Comparison of ENCODE assay signal across 10 cellular contexts in the genomic region with DNA sequence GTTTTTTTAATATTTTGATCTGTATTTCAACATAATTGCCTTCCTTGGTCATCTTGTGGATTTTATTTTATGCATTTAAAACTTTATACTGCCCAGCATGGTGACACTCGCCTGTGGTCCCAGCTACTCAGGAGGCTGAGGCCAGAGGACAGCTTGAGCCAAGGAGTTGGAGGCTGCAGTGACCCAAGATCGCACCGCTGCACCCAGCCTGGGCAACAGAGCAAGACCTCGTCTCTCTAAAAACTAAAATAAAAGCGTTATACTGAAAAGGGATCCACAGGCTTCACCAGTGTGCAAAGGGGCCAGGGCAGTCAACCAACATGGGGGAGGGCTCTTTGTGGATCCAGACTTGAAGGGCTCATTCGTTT. TPM values are rescaled to one million over a fixed set of nuclear protein-coding genes. Genes with fewer than 3 reads are reported as not detected.
A peak's percentile ranks its signal among the peaks of the same experiment; 100 is the strongest.
DNase-seq lines count a peak whose midpoint lies in the region; TF ChIP-seq lines count a peak whose summit lies in the region.
"Had no signal": no experiment of that assay in that cellular context is flagged by ENCODE, and none has a peak within 500 bp of the region (broad histone marks: within the 10 kb centered on the region; RNA-seq: fewer than 3 reads in every experiment).

No MANE protein-coding gene starts in this region.

- peaks cover 37% of the 10 kb centered on the region for H3K4me1 Mint-ChIP-seq in nephron progenitor cell

- H3K27ac ChIP-seq in esophagus (ENCODE audit: low read depth in 2 of 2, low read length in 1 of 2), result peak overlapping the region; percentile 91 to 94

- POLR2A ChIA-PET in AG04449 (lab: Yijun Ruan, JAX), result no interaction called here

- H3K4me3 ChIP-seq in AG04449 (ENCODE audit: low read depth, low read length) (peak overlapping the region; percentile 72), MG63 (peak overlapping the region; percentile 64), esophagus (ENCODE audit: low read depth in 1 of 2, low read length in 2 of 2) (peak overlapping the region; percentile 56 to 65)
- H3K4me3 ChIP-seq: K562 had no signal

- TF ChIP-seq CTCF in AG04449 (IDR thresholded peaks at IDR 0.05; ENCODE audit: insufficient read depth, low read length, missing control alignments) (no peak), nephron progenitor cell (IDR thresholded peaks at IDR 0.05) (no peak)

- H3K9me3 ChIP-seq in MG63 (no peaks in the 10 kb centered on the region), esophagus (ENCODE audit: control insufficient read depth in 2 of 2, insufficient read depth in 1 of 2, low read depth in 1 of 2, low read length in 1 of 2) (no peaks in the 10 kb centered on the region)

- H3K27me3 ChIP-seq in MG63 (no peaks in the 10 kb centered on the region), esophagus (ENCODE audit: control insufficient read depth in 1 of 2, insufficient read depth in 2 of 2, low read length in 2 of 2) (peaks cover 0 to 3% of the 10 kb centered on the region in 2 donors)

- peaks cover 22% of the 10 kb centered on the region for H3K27me3 Mint-ChIP-seq in nephron progenitor cell (ENCODE audit: low read depth, poor library complexity)

- 52 to 60% methylated on average over 6 of the region's 6 CpGs for WGBS in esophagus, 2 donors

- H3K36me3 ChIP-seq in MG63 (no peaks in the 10 kb centered on the region), esophagus (ENCODE audit: control insufficient read depth in 2 of 2, insufficient read depth in 2 of 2, low read length in 1 of 2) (no peaks in the 10 kb centered on the region)

- H3K4me3 Mint-ChIP-seq in nephron progenitor cell, result peak overlapping the region; percentile 83

- no peak for DNase-seq in AG04449 (ENCODE audit: low read depth, low spot score)
- DNase-seq in MG63, result no peak
- no peak for DNase-seq in nephron progenitor cell
- DNase-seq in T-helper 9 cell, result no peak
- no peak for DNase-seq in GM19240 (ENCODE audit: insufficient read length, low spot score)
- no peak for DNase-seq in stimulated activated CD8-positive, alpha-beta memory T cell treated with anti-CD3 and anti-CD28 coated beads, Interleukin-4, amount 100 ng/mL, for 48 hours
- no peak for DNase-seq in NCI-H1436 treated with DMSO at 0.1 percent for 48 hours (lab: John Stamatoyannopoulos, UW)
- DNase-seq: stimulated activated CD4-positive, alpha-beta T cell treated with anti-CD3 and anti-CD28 coated beads, Interleukin-12 subunit alpha, Interleukin-12 subunit beta, amount 100 ng/mL, for 4 hours had no signal

- H3K4me1 ChIP-seq in esophagus (ENCODE audit: control insufficient read depth in 2 of 2, insufficient read depth in 2 of 2, low read length in 1 of 2), result peaks cover 3% of the 10 kb centered on the region in 2 donors

- H3K9me3 Mint-ChIP-seq in nephron progenitor cell, result no peaks in the 10 kb centered on the region

- CTCF ChIA-PET in AG04449 (lab: Yijun Ruan, JAX), result interaction anchor here (2.1 to 2.2 kb wide), 2 partner anchors 11 to 92 kb away, joined by 13 to 16 read pairs; no protein-coding TSS in a partner anchor

- H3K27ac Mint-ChIP-seq in nephron progenitor cell, result peak overlapping the region; percentile 54

- H3K36me3 Mint-ChIP-seq in nephron progenitor cell (ENCODE audit: low read depth), result peaks cover 21% of the 10 kb centered on the region

RNA-seq across cellular contexts. Expression of a gene that starts 1.4 kb away (rescaled TPM):
- total RNA-seq in MG63 (2014; rRNA removed; shearing (Covaris generic); ENCODE audit: low replicate concordance), result 10.8 and 14.4 TPM in 2 replicates
- polyA plus RNA-seq in esophagus, result 10 to 100 TPM in 1 of 2 donors, 1 to 10 TPM in 1; 3.9 to 11.6 TPM
- polyA plus RNA-seq: K562 had no signal
